12 cellular contexts compared by ENCODE assay signal in the genomic region with DNA sequence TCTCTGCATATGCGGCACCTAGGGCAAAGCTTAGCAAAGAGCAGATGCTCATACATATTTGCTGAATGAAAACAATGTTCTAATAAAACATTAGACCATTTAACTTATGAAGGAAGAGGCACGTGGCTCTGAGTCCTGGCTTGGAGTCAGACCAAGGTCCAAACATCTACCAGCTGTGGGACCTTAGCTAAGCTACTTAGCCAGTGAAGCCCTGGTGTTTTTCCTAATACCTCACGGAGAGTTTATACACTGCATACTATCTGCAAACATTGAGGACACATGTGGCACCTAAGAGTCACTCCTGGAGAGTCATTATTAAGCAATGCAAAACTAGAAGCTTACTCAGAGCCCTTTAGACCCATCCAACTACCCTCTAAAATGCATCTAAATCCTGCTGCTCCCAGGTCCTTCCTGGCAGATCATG. TPM values are rescaled to one million over a fixed set of nuclear protein-coding genes. Genes with fewer than 3 reads are reported as not detected.
DNase-seq lines count a peak whose midpoint lies in the region; ATAC-seq and TF ChIP-seq lines count a peak whose summit lies in the region.
"Had no signal": no experiment of that assay in that cellular context is flagged by ENCODE, and none has a peak within 500 bp of the region (broad histone marks: within the 10 kb centered on the region; RNA-seq: fewer than 3 reads in every experiment).

No MANE protein-coding gene starts in this region.

- 57 to 68% methylated on average over 3 of the region's 3 CpGs for WGBS in sigmoid colon, 2 donors

- no peaks in the 10 kb centered on the region for H3K9me3 ChIP-seq in sigmoid colon
- H3K9me3 ChIP-seq in T-helper 17 cell (ENCODE audit: control insufficient read depth, low read length, poor library complexity, severe bottlenecking): no peaks in the 10 kb centered on the region

- DNase-seq in H4 (ENCODE audit: low spot score) (peak; percentile 52), astrocyte of the hippocampus (ENCODE audit: low read depth, low spot score) (peak; percentile 28), hepatic stellate cell (ENCODE audit: low spot score) (peak; percentile 32), sigmoid colon (peak; percentile 91), T-helper 17 cell (no peak), DMS53 (lab: John Stamatoyannopoulos, UW) (no peak)
- DNase-seq: activated CD4-positive, alpha-beta T cell treated with anti-CD3 and anti-CD28 coated beads, Interleukin-2, amount 50 U/mL, for 1 hour; activated naive CD4-positive, alpha-beta T cell treated with anti-CD3 and anti-CD28 coated beads for 36 hours; DMS153; NCI-H1930 had no signal

- no peak overlapping the region for H3K4me3 ChIP-seq in sigmoid colon

- ATAC-seq in GM21360 (IDR thresholded peaks at IDR 0.05; ENCODE audit: unreplicated experiment) (no peak), T-helper 17 cell (no peak), HG03442 (IDR thresholded peaks at IDR 0.05; ENCODE audit: unreplicated experiment) (no peak)

- no peaks in the 10 kb centered on the region for H3K4me1 Mint-ChIP-seq in T-helper 17 cell

- intact Hi-C loops in sigmoid colon (cut with DNase I): loop anchor here (10.0 kb wide), 1 partner anchor 798 kb away; no protein-coding TSS in a partner anchor

- no peak overlapping the region for H3K4me3 Mint-ChIP-seq in T-helper 17 cell
- H3K4me3 Mint-ChIP-seq: activated naive CD4-positive, alpha-beta T cell treated with anti-CD3 and anti-CD28 coated beads for 36 hours had no signal

- H3K36me3 Mint-ChIP-seq in T-helper 17 cell (ENCODE audit: low read depth): no peaks in the 10 kb centered on the region

- H3K4me1 ChIP-seq in sigmoid colon: peaks cover 0 to 76% (median 55%) of the 10 kb centered on the region in 4 donors

- H3K36me3 ChIP-seq in sigmoid colon: no peaks in the 10 kb centered on the region

- TF ChIP-seq CTCF in sigmoid colon (IDR thresholded peaks at IDR 0.05): no peak

- no peaks in the 10 kb centered on the region for H3K27me3 ChIP-seq in sigmoid colon

- H3K27me3 Mint-ChIP-seq in T-helper 17 cell: no peaks in the 10 kb centered on the region

- H3K27ac Mint-ChIP-seq in T-helper 17 cell: no peak overlapping the region
- H3K27ac Mint-ChIP-seq: activated naive CD4-positive, alpha-beta T cell treated with anti-CD3 and anti-CD28 coated beads for 36 hours had no signal

- no peak for TF ChIP-seq POLR2A in sigmoid colon (IDR thresholded peaks at IDR 0.05)

- TF ChIP-seq EP300 in sigmoid colon (IDR thresholded peaks at IDR 0.05): peak in 1 of 4 donors; percentile 7

- H3K27ac ChIP-seq in sigmoid colon: peak overlapping the region; percentile 60 to 76 (median 72)

RNA-seq across cellular contexts. Expression of a gene that starts 9.0 kb away (rescaled TPM):
- 21.7 and 22.5 TPM in 2 replicates for total RNA-seq in H4 (2014; rRNA removed; shearing (Covaris generic))
- total RNA-seq in sigmoid colon (10 to 100 TPM; 21.9 to 44.4 (median 32.0) TPM), T-helper 17 cell (1 to 10 TPM in 1 of 2 donors, under 1 TPM in 1; 0.40 to 4.8 TPM)
- polyA plus RNA-seq in sigmoid colon: 1 to 10 TPM; 3.0 to 3.3 (median 3.2) TPM
- total RNA-seq: activated naive CD4-positive, alpha-beta T cell treated with anti-CD3 and anti-CD28 coated beads for 36 hours had no signal

Comparison
In these comparisons a context has a peak if more than half of its experiments do, and no peak if none do; other contexts are left out.
1. DNase-seq: peak in H4 (single experiment), astrocyte of the hippocampus (single experiment), hepatic stellate cell (single experiment) and sigmoid colon (single experiment); none in T-helper 17 cell (0 of 3) and DMS53 (single experiment).